1 cellular context compared by ENCODE assay signal in the genomic region with DNA sequence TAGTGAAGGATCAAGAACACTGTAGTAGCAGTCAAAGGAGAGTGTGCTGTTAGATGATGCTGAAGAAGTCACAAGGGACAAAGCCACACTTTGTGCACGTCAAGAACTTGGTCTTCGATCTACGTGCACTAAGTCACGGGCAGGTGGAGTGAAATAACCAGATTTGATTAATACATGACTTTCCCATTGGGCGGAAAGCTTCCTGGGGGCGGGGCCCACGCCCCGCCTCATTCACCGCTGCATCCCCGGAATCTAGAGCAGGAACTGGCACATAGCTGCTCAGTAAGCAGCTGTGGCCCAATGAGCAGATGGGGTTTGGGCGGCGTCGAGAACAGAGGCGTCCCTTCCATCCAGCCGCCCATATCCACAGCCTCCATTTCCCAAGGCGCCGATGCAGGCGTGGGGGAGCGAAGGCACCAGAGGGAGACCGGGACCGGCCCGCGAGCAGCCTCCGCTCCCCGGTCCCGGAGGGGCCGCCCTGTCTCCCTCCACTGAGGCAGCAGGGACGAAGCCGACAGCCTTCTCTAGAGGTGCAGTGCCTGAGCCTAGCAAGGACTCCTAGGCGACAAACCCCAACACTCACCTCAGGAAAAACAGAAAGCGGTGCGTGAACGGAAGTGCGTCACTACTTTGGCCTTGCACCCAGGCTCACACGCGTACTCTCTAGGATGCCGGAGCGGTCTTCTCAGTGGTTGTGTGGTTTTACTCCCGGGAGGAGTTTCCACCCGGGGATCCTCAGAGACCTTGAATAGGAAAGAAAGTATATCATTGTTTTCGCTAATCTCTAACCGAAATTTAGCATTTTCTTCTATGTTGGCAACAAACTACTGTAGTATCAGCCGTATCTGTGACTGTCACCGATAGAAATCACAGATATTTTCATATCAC.
A peak's percentile ranks its signal among the peaks of the same experiment; 100 is the strongest.
TF ChIP-seq lines count a peak whose summit lies in the region.

No MANE protein-coding gene starts in this region.

TF ChIP-seq in HepG2, 621 proteins besides CTCF, POLR2A, EP300 and RAD21 (continued from another document and continues in another):
- TF ChIP-seq, protein P1, sequence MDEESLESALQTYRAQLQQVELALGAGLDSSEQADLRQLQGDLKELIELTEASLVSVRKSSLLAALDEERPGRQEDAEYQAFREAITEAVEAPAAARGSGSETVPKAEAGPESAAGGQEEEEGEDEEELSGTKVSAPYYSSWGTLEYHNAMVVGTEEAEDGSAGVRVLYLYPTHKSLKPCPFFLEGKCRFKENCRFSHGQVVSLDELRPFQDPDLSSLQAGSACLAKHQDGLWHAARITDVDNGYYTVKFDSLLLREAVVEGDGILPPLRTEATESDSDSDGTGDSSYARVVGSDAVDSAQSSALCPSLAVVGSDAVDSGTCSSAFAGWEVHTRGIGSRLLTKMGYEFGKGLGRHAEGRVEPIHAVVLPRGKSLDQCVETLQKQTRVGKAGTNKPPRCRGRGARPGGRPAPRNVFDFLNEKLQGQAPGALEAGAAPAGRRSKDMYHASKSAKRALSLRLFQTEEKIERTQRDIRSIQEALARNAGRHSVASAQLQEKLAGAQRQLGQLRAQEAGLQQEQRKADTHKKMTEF (CRISPR knock-in tag; IDR thresholded peaks at IDR 0.05), result peak; percentile 91
- peak; percentile 39; the same call in 1 of the 2 replicates for TF ChIP-seq HHEX (CRISPR knock-in tag; IDR thresholded peaks at IDR 0.05)
- TF ChIP-seq SMAD1 (CRISPR knock-in tag; IDR thresholded peaks at IDR 0.05; ENCODE audit: borderline replicate concordance, low read depth), result peak; percentile 94
- TF ChIP-seq ZFP82 (CRISPR knock-in tag; IDR thresholded peaks at IDR 0.05; ENCODE audit: borderline replicate concordance), result no peak
- no peak for TF ChIP-seq ADNP (CRISPR knock-in tag; IDR thresholded peaks at IDR 0.05)
- TF ChIP-seq GPN1 (CRISPR knock-in tag; IDR thresholded peaks at IDR 0.05; ENCODE audit: borderline replicate concordance), result no peak
- TF ChIP-seq, protein P2, sequence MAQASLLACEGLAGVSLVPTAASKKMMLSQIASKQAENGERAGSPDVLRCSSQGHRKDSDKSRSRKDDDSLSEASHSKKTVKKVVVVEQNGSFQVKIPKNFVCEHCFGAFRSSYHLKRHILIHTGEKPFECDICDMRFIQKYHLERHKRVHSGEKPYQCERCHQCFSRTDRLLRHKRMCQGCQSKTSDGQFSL (CRISPR knock-in tag; IDR thresholded peaks at IDR 0.05), result peak; percentile 89
- TF ChIP-seq REL (CRISPR knock-in tag; conservative IDR thresholded peaks at IDR 0.05), result no peak
- TF ChIP-seq CC2D1A (CRISPR knock-in tag; IDR thresholded peaks at IDR 0.05), result no peak; the same call in 1 of the 2 replicates
- TF ChIP-seq TFE3 (CRISPR knock-in tag; IDR thresholded peaks at IDR 0.05), result peak; percentile 60; the same call in 1 of the 2 replicates
- TF ChIP-seq NFKB2 (CRISPR knock-in tag; IDR thresholded peaks at IDR 0.05; ENCODE audit: borderline replicate concordance), result peak; percentile 88; the same call in 1 of the 2 replicates
- TF ChIP-seq SP1 (IDR thresholded peaks at IDR 0.05), result no peak
- 0 out of 2 replicates have a peak, but pooled peaks have one; percentile 27 for TF ChIP-seq SP1 (CRISPR knock-in tag; IDR thresholded peaks at IDR 0.05)
- TF ChIP-seq ZFY (CRISPR knock-in tag; IDR thresholded peaks at IDR 0.05), result peak; percentile 78
- TF ChIP-seq RBM39 (IDR thresholded peaks at IDR 0.05; ENCODE audit: low read depth, low read length, poor library complexity, severe bottlenecking), result peak; percentile 81
- TF ChIP-seq MAF1 (CRISPR knock-in tag; IDR thresholded peaks at IDR 0.05; ENCODE audit: borderline replicate concordance), result 0 out of 2 replicates have a peak, but pooled peaks have one; percentile 68
- TF ChIP-seq ZNF589 (CRISPR knock-in tag; conservative IDR thresholded peaks at IDR 0.05), result 0 out of 2 replicates have a peak, but pooled peaks have one; percentile 34
- no peak; the same call in 1 of the 2 replicates for TF ChIP-seq ZNF276 (CRISPR knock-in tag; IDR thresholded peaks at IDR 0.05; ENCODE audit: low read depth)
- TF ChIP-seq HOXA7 (CRISPR knock-in tag; IDR thresholded peaks at IDR 0.05), result no peak
- TF ChIP-seq ELF4 (CRISPR knock-in tag; IDR thresholded peaks at IDR 0.05; ENCODE audit: borderline replicate concordance), result peak; percentile 79; the same call in 1 of the 2 replicates
- TF ChIP-seq ARHGAP35 (CRISPR knock-in tag; IDR thresholded peaks at IDR 0.05; ENCODE audit: borderline replicate concordance), result peak; percentile 67; the same call in 1 of the 2 replicates
- TF ChIP-seq NFATC3 (CRISPR knock-in tag; IDR thresholded peaks at IDR 0.05), result no peak
- TF ChIP-seq PHF20 (CRISPR knock-in tag; IDR thresholded peaks at IDR 0.05), result peak; percentile 98
- TF ChIP-seq MTA1 (CRISPR knock-in tag; IDR thresholded peaks at IDR 0.05; ENCODE audit: borderline replicate concordance), result peak; percentile 64; the same call in 1 of the 2 replicates
- TF ChIP-seq JUND (CRISPR knock-in tag; IDR thresholded peaks at IDR 0.05), result peak; percentile 23; the same call in 1 of the 2 replicates
- TF ChIP-seq ZNF317 (CRISPR knock-in tag; IDR thresholded peaks at IDR 0.05), result peak; percentile 70
- peak; percentile 85; the same call in 1 of the 2 replicates for TF ChIP-seq ZNF879 (CRISPR knock-in tag; IDR thresholded peaks at IDR 0.05)
- peak; percentile 95 for TF ChIP-seq EED (CRISPR knock-in tag; IDR thresholded peaks at IDR 0.05)
- TF ChIP-seq ZNF629 (CRISPR knock-in tag; conservative IDR thresholded peaks at IDR 0.05), result peak; percentile 66
- TF ChIP-seq TBX3 (IDR thresholded peaks at IDR 0.05; ENCODE audit: borderline replicate concordance), result peak; percentile 47; the same call in 1 of the 2 replicates
- TF ChIP-seq BORCS8-MEF2B (CRISPR knock-in tag; IDR thresholded peaks at IDR 0.05), result 0 out of 2 replicates have a peak, but pooled peaks have one; percentile 20
- peak; percentile 53; the same call in 1 of the 3 replicates for TF ChIP-seq MXI1 (IDR thresholded peaks at IDR 0.05; ENCODE audit: borderline replicate concordance, low read depth, low read length)
- TF ChIP-seq RARG (CRISPR knock-in tag; IDR thresholded peaks at IDR 0.05; ENCODE audit: low read depth), result no peak
- TF ChIP-seq, protein P3, sequence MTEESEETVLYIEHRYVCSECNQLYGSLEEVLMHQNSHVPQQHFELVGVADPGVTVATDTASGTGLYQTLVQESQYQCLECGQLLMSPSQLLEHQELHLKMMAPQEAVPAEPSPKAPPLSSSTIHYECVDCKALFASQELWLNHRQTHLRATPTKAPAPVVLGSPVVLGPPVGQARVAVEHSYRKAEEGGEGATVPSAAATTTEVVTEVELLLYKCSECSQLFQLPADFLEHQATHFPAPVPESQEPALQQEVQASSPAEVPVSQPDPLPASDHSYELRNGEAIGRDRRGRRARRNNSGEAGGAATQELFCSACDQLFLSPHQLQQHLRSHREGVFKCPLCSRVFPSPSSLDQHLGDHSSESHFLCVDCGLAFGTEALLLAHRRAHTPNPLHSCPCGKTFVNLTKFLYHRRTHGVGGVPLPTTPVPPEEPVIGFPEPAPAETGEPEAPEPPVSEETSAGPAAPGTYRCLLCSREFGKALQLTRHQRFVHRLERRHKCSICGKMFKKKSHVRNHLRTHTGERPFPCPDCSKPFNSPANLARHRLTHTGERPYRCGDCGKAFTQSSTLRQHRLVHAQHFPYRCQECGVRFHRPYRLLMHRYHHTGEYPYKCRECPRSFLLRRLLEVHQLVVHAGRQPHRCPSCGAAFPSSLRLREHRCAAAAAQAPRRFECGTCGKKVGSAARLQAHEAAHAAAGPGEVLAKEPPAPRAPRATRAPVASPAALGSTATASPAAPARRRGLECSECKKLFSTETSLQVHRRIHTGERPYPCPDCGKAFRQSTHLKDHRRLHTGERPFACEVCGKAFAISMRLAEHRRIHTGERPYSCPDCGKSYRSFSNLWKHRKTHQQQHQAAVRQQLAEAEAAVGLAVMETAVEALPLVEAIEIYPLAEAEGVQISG (CRISPR knock-in tag; IDR thresholded peaks at IDR 0.05), result peak; percentile 100
- TF ChIP-seq KDM6A (CRISPR knock-in tag; IDR thresholded peaks at IDR 0.05; ENCODE audit: low read depth), result no peak
- peak; percentile 70 for TF ChIP-seq ETV5 (CRISPR knock-in tag; IDR thresholded peaks at IDR 0.05; ENCODE audit: borderline replicate concordance)
- TF ChIP-seq CBX1 (IDR thresholded peaks at IDR 0.05; ENCODE audit: low read depth), result peak; percentile 79
- TF ChIP-seq ZMAT3 (CRISPR knock-in tag; conservative IDR thresholded peaks at IDR 0.05), result peak; percentile 85; the same call in 1 of the 2 replicates
- TF ChIP-seq, protein P4, sequence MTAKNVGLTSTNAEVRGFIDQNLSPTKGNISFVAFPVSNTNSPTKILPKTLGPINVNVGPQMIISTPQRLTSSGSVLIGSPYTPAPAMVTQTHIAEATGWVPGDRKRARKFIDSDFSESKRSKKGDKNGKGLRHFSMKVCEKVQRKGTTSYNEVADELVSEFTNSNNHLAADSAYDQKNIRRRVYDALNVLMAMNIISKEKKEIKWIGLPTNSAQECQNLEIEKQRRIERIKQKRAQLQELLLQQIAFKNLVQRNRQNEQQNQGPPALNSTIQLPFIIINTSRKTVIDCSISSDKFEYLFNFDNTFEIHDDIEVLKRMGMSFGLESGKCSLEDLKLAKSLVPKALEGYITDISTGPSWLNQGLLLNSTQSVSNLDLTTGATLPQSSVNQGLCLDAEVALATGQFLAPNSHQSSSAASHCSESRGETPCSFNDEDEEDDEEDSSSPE (CRISPR knock-in tag; IDR thresholded peaks at IDR 0.05), result no peak
- TF ChIP-seq ZNF580 (CRISPR knock-in tag; IDR thresholded peaks at IDR 0.05; ENCODE audit: borderline replicate concordance, low read depth), result peak; percentile 83; the same call in 1 of the 2 replicates
- peak; percentile 37; the same call in 1 of the 2 replicates for TF ChIP-seq ZNF431 (CRISPR knock-in tag; IDR thresholded peaks at IDR 0.05; ENCODE audit: borderline replicate concordance, low read depth)
- 0 out of 2 replicates have a peak, but pooled peaks have one; percentile 86 for TF ChIP-seq KDM3A (CRISPR knock-in tag; IDR thresholded peaks at IDR 0.05; ENCODE audit: low read depth)
- peak; percentile 68 for TF ChIP-seq HNRNPLL (IDR thresholded peaks at IDR 0.05; ENCODE audit: low read depth, low read length, poor library complexity, severe bottlenecking)
- peak; percentile 71; the same call in 1 of the 2 replicates for TF ChIP-seq ATF7-NPFF (CRISPR knock-in tag; IDR thresholded peaks at IDR 0.05; ENCODE audit: low read depth)
- TF ChIP-seq ZNF264 (CRISPR knock-in tag; IDR thresholded peaks at IDR 0.05), result 0 out of 2 replicates have a peak, but pooled peaks have one; percentile 38
- peak; percentile 100 for TF ChIP-seq IRF2 (CRISPR knock-in tag; IDR thresholded peaks at IDR 0.05)
- peak; percentile 75 for TF ChIP-seq HIVEP1 (CRISPR knock-in tag; IDR thresholded peaks at IDR 0.05)
- TF ChIP-seq NR2C2 (CRISPR knock-in tag; IDR thresholded peaks at IDR 0.05; ENCODE audit: borderline replicate concordance), result peak; percentile 90
